Comparison of ENCODE assay signal across 10 cellular contexts in genomic region chr1:159067699-159068621, GRCh38. TPM values are rescaled to one million over a fixed set of nuclear protein-coding genes. Genes with fewer than 3 reads are reported as not detected.
DNase-seq lines count a peak whose midpoint lies in the region; ATAC-seq and TF ChIP-seq lines count a peak whose summit lies in the region.
"Had no signal": no experiment of that assay in that cellular context is flagged by ENCODE, and none has a peak within 500 bp of the region (broad histone marks: within the 10 kb centered on the region; RNA-seq: fewer than 3 reads in every experiment).

No MANE protein-coding gene starts in this region.

- H3K4me3 ChIP-seq in osteoblast (ENCODE audit: insufficient read depth, low read length) (no peak overlapping the region), H7 (ENCODE audit: insufficient read depth, low read depth, low read length) (no peak overlapping the region)
- H3K4me3 ChIP-seq: adrenal gland had no signal

- POLR2A ChIA-PET in CD4-positive, alpha-beta T cell (lab: Charles Lee) = interaction anchor here (0.6 to 2.8 kb wide), 8 partner anchors 9 to 70 kb away, joined by 3 to 29 read pairs (median 6); partner anchors contain the start of genes AIM2 and IFI16
- POLR2A ChIA-PET in activated CD4-positive, alpha-beta memory T cell treated with anti-CD3 and anti-CD28 coated beads, Interleukin-2, amount 10 ng/mL, durations not matched to agents 7 days and 5 days (lab: Charles Lee) = interaction anchor here (0.7 to 4.8 kb wide), 17 partner anchors 8 to 857 kb away, joined by 3 to 66 read pairs (median 5); partner anchors contain the start of genes AIM2 and IFI16

- no peak overlapping the region for H3K4me2 ChIP-seq in osteoblast (ENCODE audit: insufficient read depth, low read length)

- intact Hi-C loops in CD4-positive, alpha-beta T cell (cut with DNase I, micrococcal nuclease) = loop anchor here in 1 of 2 experiments (5.0 kb wide), 1 partner anchor 56 kb away; no protein-coding TSS in a partner anchor

- H2AFZ ChIP-seq in osteoblast (ENCODE audit: low read length) = peak overlapping the region; percentile 43

- CTCF ChIA-PET in CD4-positive, alpha-beta T cell (lab: Charles Lee) = interaction anchor here (0.8 to 1.6 kb wide), 4 partner anchors 12 to 70 kb away, joined by 3 to 5 read pairs (median 4); partner anchors contain the start of gene IFI16
- CTCF ChIA-PET in activated CD4-positive, alpha-beta memory T cell treated with anti-CD3 and anti-CD28 coated beads, Interleukin-2, amount 10 ng/mL, durations not matched to agents 7 days and 5 days (lab: Charles Lee) = interaction anchor here (0.7 to 2.1 kb wide), 7 partner anchors 9 to 134 kb away, joined by 3 to 12 read pairs (median 4); partner anchors contain the start of genes AIM2 and IFI16

- no peaks in the 10 kb centered on the region for H3K27me3 Mint-ChIP-seq in CD4-positive, alpha-beta T cell
- H3K27me3 Mint-ChIP-seq in activated CD4-positive, alpha-beta memory T cell treated with anti-CD3 and anti-CD28 coated beads, Interleukin-2, amount 10 ng/mL, durations not matched to agents 7 days and 5 days = no peaks in the 10 kb centered on the region

- no peaks in the 10 kb centered on the region for H3K9me3 Mint-ChIP-seq in CD4-positive, alpha-beta T cell
- no peaks in the 10 kb centered on the region for H3K9me3 Mint-ChIP-seq in activated CD4-positive, alpha-beta memory T cell treated with anti-CD3 and anti-CD28 coated beads, Interleukin-2, amount 10 ng/mL, durations not matched to agents 7 days and 5 days

- no peaks in the 10 kb centered on the region for H3K79me2 ChIP-seq in osteoblast (ENCODE audit: insufficient read depth, low read length)

- no peaks in the 10 kb centered on the region for H3K4me1 ChIP-seq in osteoblast (ENCODE audit: insufficient read depth, low read length)

- H3K36me3 ChIP-seq in osteoblast (ENCODE audit: insufficient read depth, low read length) = no peaks in the 10 kb centered on the region
- H3K36me3 ChIP-seq in H7 (replicated peaks; ENCODE audit: control insufficient read depth, insufficient read depth, low read length) = no peaks in the 10 kb centered on the region
- H3K36me3 ChIP-seq: adrenal gland had no signal

- no peaks in the 10 kb centered on the region for H3K27me3 ChIP-seq in CD4-positive, alpha-beta T cell (ENCODE audit: control insufficient read depth, insufficient read depth, low read length)
- no peaks in the 10 kb centered on the region for H3K27me3 ChIP-seq in osteoblast (ENCODE audit: insufficient read depth, low read length)
- no peaks in the 10 kb centered on the region for H3K27me3 ChIP-seq in H7 (ENCODE audit: control insufficient read depth, insufficient read depth, low read length)
- H3K27me3 ChIP-seq: adrenal gland had no signal

- ATAC-seq in CD4-positive, alpha-beta T cell (ENCODE audit: poor library complexity) = peak; percentile 67
- ATAC-seq in GM19372 (IDR thresholded peaks at IDR 0.05; ENCODE audit: low read depth, unreplicated experiment) (peak; percentile 85), HG03354 (IDR thresholded peaks at IDR 0.05; ENCODE audit: poor library complexity, severe bottlenecking, unreplicated experiment) (peak; percentile 91)

- peak overlapping the region; percentile 91 for H3K27ac Mint-ChIP-seq in CD4-positive, alpha-beta T cell
- H3K27ac Mint-ChIP-seq in activated CD4-positive, alpha-beta memory T cell treated with anti-CD3 and anti-CD28 coated beads, Interleukin-2, amount 10 ng/mL, durations not matched to agents 7 days and 5 days = peak overlapping the region; percentile 96

- DNase-seq in CD4-positive, alpha-beta T cell = no peak
- no peak for DNase-seq in activated CD4-positive, alpha-beta memory T cell treated with anti-CD3 and anti-CD28 coated beads, Interleukin-2, amount 10 ng/mL, durations not matched to agents 7 days and 5 days
- DNase-seq in osteoblast (ENCODE audit: insufficient read length, low spot score, missing footprints) (no peak), SHP77 (lab: John Stamatoyannopoulos, UW) (no peak), cerebellar cortex (ENCODE audit: low spot score) (no peak), H7 (no peak)

- H3K27ac ChIP-seq in CD4-positive, alpha-beta T cell (ENCODE audit: low read depth, low read length) = peak overlapping the region; percentile 38
- no peak overlapping the region for H3K27ac ChIP-seq in osteoblast (ENCODE audit: low read depth, low read length)

- TF ChIP-seq CTCF in CD4-positive, alpha-beta T cell (IDR thresholded peaks at IDR 0.05) = no peak
- TF ChIP-seq CTCF in osteoblast (IDR thresholded peaks at IDR 0.05; ENCODE audit: extremely low read depth, low read depth, low read length) = no peak

- no peaks in the 10 kb centered on the region for H3K36me3 Mint-ChIP-seq in CD4-positive, alpha-beta T cell (ENCODE audit: low read depth)
- peaks cover 57% of the 10 kb centered on the region for H3K36me3 Mint-ChIP-seq in activated CD4-positive, alpha-beta memory T cell treated with anti-CD3 and anti-CD28 coated beads, Interleukin-2, amount 10 ng/mL, durations not matched to agents 7 days and 5 days (ENCODE audit: low read depth)

- no peaks in the 10 kb centered on the region for H4K20me1 ChIP-seq in osteoblast (ENCODE audit: insufficient read depth, low read length)

- H3K4me3 Mint-ChIP-seq in CD4-positive, alpha-beta T cell = peak overlapping the region; percentile 61
- peak overlapping the region; percentile 56 for H3K4me3 Mint-ChIP-seq in activated CD4-positive, alpha-beta memory T cell treated with anti-CD3 and anti-CD28 coated beads, Interleukin-2, amount 10 ng/mL, durations not matched to agents 7 days and 5 days

- H3K4me1 Mint-ChIP-seq in CD4-positive, alpha-beta T cell (ENCODE audit: low read depth) = peaks cover 27% of the 10 kb centered on the region
- H3K4me1 Mint-ChIP-seq in activated CD4-positive, alpha-beta memory T cell treated with anti-CD3 and anti-CD28 coated beads, Interleukin-2, amount 10 ng/mL, durations not matched to agents 7 days and 5 days = peaks cover 54% of the 10 kb centered on the region

- H3K9me3 ChIP-seq in CD4-positive, alpha-beta T cell (ENCODE audit: control insufficient read depth, low read length) = no peaks in the 10 kb centered on the region
- no peaks in the 10 kb centered on the region for H3K9me3 ChIP-seq in osteoblast (ENCODE audit: low read depth, low read length)
- H3K9me3 ChIP-seq: adrenal gland had no signal

RNA-seq across cellular contexts. Expression of gene AIM2, which starts 8.6 kb away (rescaled TPM):
- total RNA-seq in CD4-positive, alpha-beta T cell = under 1 TPM; 0.36 to 0.74 TPM
- total RNA-seq in activated CD4-positive, alpha-beta memory T cell treated with anti-CD3 and anti-CD28 coated beads, Interleukin-2, amount 10 ng/mL, durations not matched to agents 7 days and 5 days = 10 to 100 TPM; 28.1 to 28.2 TPM
- total RNA-seq in osteoblast = 0.59 and 0.72 TPM in 2 replicates
- 0.31 and 0.55 TPM in 2 replicates for total RNA-seq in H7 (2014; rRNA removed; shearing (Covaris generic))
- total RNA-seq: pulmonary artery endothelial cell had no signal

RNA-seq across cellular contexts. Expression of gene IFI16, which starts 58.3 kb away (rescaled TPM):
- 10 to 100 TPM; 36.9 to 37.6 TPM for total RNA-seq in CD4-positive, alpha-beta T cell
- total RNA-seq in activated CD4-positive, alpha-beta memory T cell treated with anti-CD3 and anti-CD28 coated beads, Interleukin-2, amount 10 ng/mL, durations not matched to agents 7 days and 5 days = 100 to 1,000 TPM; 394 to 395 TPM
- total RNA-seq in osteoblast = 129 and 171 TPM in 2 replicates
- 1.1 and 4.7 TPM in 2 replicates for total RNA-seq in H7 (2014; rRNA removed; shearing (Covaris generic))

Comparison
In these comparisons a context has a peak if more than half of its experiments do, and no peak if none do; other contexts are left out.
1. RNA of gene AIM2, which starts 8.6 kb away (total RNA-seq): 28.1 to 28.2 TPM in activated CD4-positive, alpha-beta memory T cell treated with anti-CD3 and anti-CD28 coated beads, Interleukin-2, amount 10 ng/mL, durations not matched to agents 7 days and 5 days; 0.36 to 0.74 TPM in CD4-positive, alpha-beta T cell, 0.59 to 0.72 TPM in osteoblast and 0.31 to 0.55 TPM in H7; every median in the first group is over 10 times any median in the second.
2. Peak in every context shown above with its lines, with median percentiles within 50 percentile points of each other: ATAC-seq.